Comparison of ENCODE assay signal across 8 cellular contexts in genomic region chr6:106360989-106361430, GRCh38. TPM values are rescaled to one million over a fixed set of nuclear protein-coding genes. Genes with fewer than 3 reads are reported as not detected.
DNase-seq lines count a peak whose midpoint lies in the region; FAIRE-seq and TF ChIP-seq lines count a peak whose summit lies in the region.

No MANE protein-coding gene starts in this region.

- no peak for TF ChIP-seq CTCF in fibroblast of villous mesenchyme (IDR thresholded peaks at IDR 0.05; ENCODE audit: insufficient read depth, low read depth, low read length)
- no peak for TF ChIP-seq CTCF in prostate gland (IDR thresholded peaks at IDR 0.05)

- H3K36me3 ChIP-seq in HUES64 (ENCODE audit: insufficient read depth, low read length) = no peaks in the 10 kb centered on the region
- H3K36me3 ChIP-seq in prostate gland = no peaks in the 10 kb centered on the region

- DNase-seq in NCI-H748 (lab: John Stamatoyannopoulos, UW; ENCODE audit: unreplicated experiment) (peak; percentile 74), NCI-H748 treated with DMSO at 0.1 percent for 48 hours (lab: John Stamatoyannopoulos, UW) (no peak), fibroblast of villous mesenchyme (ENCODE audit: low read depth) (no peak), prostate gland (ENCODE audit: low spot score) (peak; percentile 21), H54 (ENCODE audit: insufficient read length, low spot score) (no peak), MV-4-11 (lab: John Stamatoyannopoulos, UW) (no peak)
- peak; percentile 20 for DNase-seq in activated CD8-positive, alpha-beta memory T cell treated with anti-CD3 and anti-CD28 coated beads, Interleukin-2, amount 50 U/mL, for 4 hours

- TF ChIP-seq POLR2A in prostate gland (IDR thresholded peaks at IDR 0.05) (no peak), H54 (IDR thresholded peaks at IDR 0.05; ENCODE audit: low read depth, low read length) (no peak)

- no peak for FAIRE-seq in H54 (lab: Jason Lieb, UNC)

- H3K4me1 ChIP-seq in HUES64 (ENCODE audit: insufficient read depth, low read length) = peaks cover 4% of the 10 kb centered on the region
- H3K4me1 ChIP-seq in prostate gland (replicated peaks) = no peaks in the 10 kb centered on the region

- WGBS in HUES64 = 3% methylated on average over 31 of the region's 31 CpGs
- 5% methylated on average over 31 of the region's 31 CpGs for WGBS in prostate gland

- H3K4me3 ChIP-seq in HUES64 (ENCODE audit: low read length) = peak overlapping the region; percentile 71
- H3K4me3 ChIP-seq in fibroblast of villous mesenchyme (ENCODE audit: low read depth, low read length) = peak overlapping the region; percentile 40
- H3K4me3 ChIP-seq in prostate gland = peak overlapping the region; percentile 56 to 69

- H3K27ac ChIP-seq in HUES64 (ENCODE audit: low read depth, low read length) (no peak overlapping the region), prostate gland (peak overlapping the region; percentile 67 to 81)

- H3K9me3 ChIP-seq in HUES64 (ENCODE audit: insufficient read depth, low read depth, low read length) (no peaks in the 10 kb centered on the region), prostate gland (no peaks in the 10 kb centered on the region)

- H3K27me3 ChIP-seq in HUES64 (ENCODE audit: insufficient read depth, low read length) (peaks cover 23% of the 10 kb centered on the region), prostate gland (replicated peaks; ENCODE audit: insufficient read depth) (no peaks in the 10 kb centered on the region)

- intact Hi-C loops in prostate gland (cut with DNase I) = no loop called here

- H3K9ac ChIP-seq in HUES64 (ENCODE audit: low read depth, low read length) = peak overlapping the region; percentile 56

RNA-seq across cellular contexts. Expression of gene CRYBG1, which starts 0.5 kb away (rescaled TPM):
- polyA plus RNA-seq in HUES64 (2013, experiment 1 of 2) = 1.4 TPM
- polyA plus RNA-seq in HUES64 (2013, experiment 2 of 2) = 2.0 TPM
- total RNA-seq in fibroblast of villous mesenchyme (8.1 and 15.5 TPM in 2 replicates), prostate gland (10 to 100 TPM; 39.9 to 75.4 TPM)

RNA-seq across cellular contexts. Expression of gene ATG5, which starts 35.5 kb away (rescaled TPM):
- 31.6 TPM for polyA plus RNA-seq in HUES64 (2013, experiment 1 of 2)
- polyA plus RNA-seq in HUES64 (2013, experiment 2 of 2) = 30.4 TPM
- 49.3 and 62.6 TPM in 2 replicates for total RNA-seq in fibroblast of villous mesenchyme
- 10 to 100 TPM; 31.9 to 34.3 TPM for total RNA-seq in prostate gland

Comparison
In these comparisons a context has a peak if more than half of its experiments do, and no peak if none do; other contexts are left out.
1. DNase-seq: peak in NCI-H748 (single experiment), activated CD8-positive, alpha-beta memory T cell treated with anti-CD3 and anti-CD28 coated beads, Interleukin-2, amount 50 U/mL, for 4 hours (single experiment) and prostate gland (single experiment); none in NCI-H748 treated with DMSO at 0.1 percent for 48 hours (single experiment), fibroblast of villous mesenchyme (single experiment), H54 (single experiment) and MV-4-11 (single experiment).
2. Peak in every context shown above with its lines, with median percentiles within 50 percentile points of each other: H3K4me3 ChIP-seq.